Comparison of ENCODE assay signal across 14 cellular contexts in the genomic region with DNA sequence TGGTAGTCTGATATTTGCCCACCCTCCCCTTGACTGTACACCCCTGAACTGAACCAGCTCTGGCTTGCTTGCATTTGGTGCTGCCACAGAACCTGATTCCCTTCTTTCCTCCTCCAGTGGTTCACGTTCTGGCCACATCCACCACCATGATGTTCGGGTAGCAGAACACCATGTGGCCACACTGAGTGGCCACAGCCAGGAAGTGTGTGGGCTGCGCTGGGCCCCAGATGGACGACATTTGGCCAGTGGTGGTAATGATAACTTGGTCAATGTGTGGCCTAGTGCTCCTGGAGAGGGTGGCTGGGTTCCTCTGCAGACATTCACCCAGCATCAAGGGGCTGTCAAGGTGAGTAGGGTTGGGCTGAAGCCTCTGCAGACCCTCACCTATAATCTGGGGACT. TPM values are rescaled to one million over a fixed set of nuclear protein-coding genes. Genes with fewer than 3 reads are reported as not detected.
DNase-seq lines count a peak whose midpoint lies in the region; ATAC-seq and TF ChIP-seq lines count a peak whose summit lies in the region.
"Had no signal": no experiment of that assay in that cellular context is flagged by ENCODE, and none has a peak within 500 bp of the region (broad histone marks: within the 10 kb centered on the region; RNA-seq: fewer than 3 reads in every experiment).

No MANE protein-coding gene starts in this region.

- no peak overlapping the region for H3T11ph ChIP-seq in H9 (ENCODE audit: low read length)

- no peak overlapping the region for H2BK12ac ChIP-seq in H9 (ENCODE audit: insufficient read length, low read depth, low read length)

- DNase-seq in AG09309 (ENCODE audit: low read depth), result no peak
- no peak for DNase-seq in H9
- no peak for DNase-seq in activated CD4-positive, alpha-beta memory T cell treated with anti-CD3 and anti-CD28 coated beads for 36 hours
- DNase-seq in AG20443 (ENCODE audit: low spot score), result no peak
- DNase-seq in GM13977 (ENCODE audit: low spot score), result no peak
- no peak for DNase-seq in psoas muscle
- DNase-seq: amygdala, foreskin melanocyte, NCI-H69, WERI-Rb-1 had no signal

- H3K4me1 ChIP-seq in H9 (ENCODE audit: insufficient read depth, low read length) (peaks cover 6% of the 10 kb centered on the region; the same call in 1 of the 2 replicates), psoas muscle (peaks cover 11% of the 10 kb centered on the region)

- H3K4me1 Mint-ChIP-seq in H9, result peaks cover 32 to 42% of the 10 kb centered on the region in 2 experiments
- peaks cover 35% of the 10 kb centered on the region for H3K4me1 Mint-ChIP-seq in activated CD4-positive, alpha-beta memory T cell treated with anti-CD3 and anti-CD28 coated beads for 36 hours (ENCODE audit: low read depth)

- peak overlapping the region; percentile 74 for H3K4me3 ChIP-seq in AG09309 (ENCODE audit: control insufficient read depth, low read depth, low read length)
- peak overlapping the region; percentile 66 for H3K4me3 ChIP-seq in iPS-18c (ENCODE audit: insufficient read depth, low read depth, low read length)
- no peak overlapping the region for H3K4me3 ChIP-seq in psoas muscle
- H3K4me3 ChIP-seq: thoracic aorta had no signal

- no peaks in the 10 kb centered on the region for H4K20me1 ChIP-seq in H9 (ENCODE audit: control insufficient read depth, insufficient read depth, insufficient read length)

- no peak overlapping the region for H4K5ac ChIP-seq in H9 (ENCODE audit: insufficient read length, low read depth, low read length)

- H3K27ac ChIP-seq in H9 (ENCODE audit: insufficient read length, low read depth, low read length) (no peak overlapping the region), psoas muscle (no peak overlapping the region)
- H3K27ac ChIP-seq: thoracic aorta, WERI-Rb-1 had no signal

- no peak overlapping the region for H3K23ac ChIP-seq in H9 (ENCODE audit: insufficient read length, low read depth, low read length)

- H3K14ac ChIP-seq in H9 (ENCODE audit: insufficient read depth, low read length), result no peak overlapping the region

- H3K9ac ChIP-seq in H9 (ENCODE audit: extremely low read depth, insufficient read length, low read length), result no peak overlapping the region

- H3K4me3 Mint-ChIP-seq in H9, result peak overlapping the region; percentile 91 to 92
- peak overlapping the region; percentile 84 for H3K4me3 Mint-ChIP-seq in activated CD4-positive, alpha-beta memory T cell treated with anti-CD3 and anti-CD28 coated beads for 36 hours

- H3K27me3 Mint-ChIP-seq in H9 (ENCODE audit: low read depth), result no peaks in the 10 kb centered on the region
- H3K27me3 Mint-ChIP-seq in activated CD4-positive, alpha-beta memory T cell treated with anti-CD3 and anti-CD28 coated beads for 36 hours, result no peaks in the 10 kb centered on the region

- peak overlapping the region in 1 of 3 experiments; percentile 43; a peak in 3 of 7 replicates for H3K27ac Mint-ChIP-seq in H9
- H3K27ac Mint-ChIP-seq in activated CD4-positive, alpha-beta memory T cell treated with anti-CD3 and anti-CD28 coated beads for 36 hours, result peak overlapping the region; percentile 42

- H3K79me2 ChIP-seq in H9 (ENCODE audit: insufficient read depth, low read length), result peaks cover 15% of the 10 kb centered on the region; the same call in 1 of the 2 replicates

- in situ Hi-C loops in GM13977 (cut with MboI; ENCODE audit: low pct_unique_long_range_greater_than_20kb, low sequenced_read_pairs, unreplicated experiment), result loop anchor here (25.0 kb wide), 1 partner anchor 123 kb away; no protein-coding TSS in a partner anchor

- peaks cover 4 to 52% of the 10 kb centered on the region in 2 donors for H3K36me3 ChIP-seq in psoas muscle (ENCODE audit: insufficient read depth in 1 of 2, low read depth in 1 of 2)

- H3K56ac ChIP-seq in H9 (ENCODE audit: insufficient read length, low read depth, low read length), result no peak overlapping the region

- ATAC-seq in psoas muscle, result no peak
- ATAC-seq in GM18907 (IDR thresholded peaks at IDR 0.05; ENCODE audit: unreplicated experiment), result no peak

- H3K36me3 Mint-ChIP-seq in H9 (ENCODE audit: insufficient read depth in 1 of 3, low read depth in 3 of 3), result peaks cover 50 to 67% (median 56%) of the 10 kb centered on the region in 3 experiments
- H3K36me3 Mint-ChIP-seq in activated CD4-positive, alpha-beta memory T cell treated with anti-CD3 and anti-CD28 coated beads for 36 hours, result peaks cover 51% of the 10 kb centered on the region

- POLR2A ChIA-PET in activated CD4-positive, alpha-beta memory T cell treated with anti-CD3 and anti-CD28 coated beads for 36 hours (lab: Charles Lee), result interaction anchor here (0.7 kb wide), 1 partner anchor 10 kb away, joined by 3 read pairs; no protein-coding TSS in a partner anchor

- no peak for TF ChIP-seq CTCF in AG09309 (IDR thresholded peaks at IDR 0.05; ENCODE audit: control insufficient read depth, insufficient read depth, low read depth, low read length, missing control alignments)
- no peak for TF ChIP-seq CTCF in H9 (conservative IDR thresholded peaks at IDR 0.05)
- no peak for TF ChIP-seq CTCF in GM13977 (IDR thresholded peaks at IDR 0.05; ENCODE audit: extremely low read depth, insufficient read depth, missing control alignments)
- no peak for TF ChIP-seq CTCF in psoas muscle (IDR thresholded peaks at IDR 0.05)

- H3K18ac ChIP-seq in H9 (ENCODE audit: insufficient read length, low read depth, low read length), result no peak overlapping the region

- H2AFZ ChIP-seq in H9 (ENCODE audit: low read length), result no peak overlapping the region

- no CpG with 5 or more reads among the region's 4 CpGs for WGBS in H9 (ENCODE audit: extremely low coverage, insufficient read length, low lambda C conversion rate)
- 61 to 71% (median 71%) methylated on average over 3 to 4 of the region's 4 CpGs for WGBS in psoas muscle, 3 donors

- no peak overlapping the region for H4K8ac ChIP-seq in H9 (replicated peaks; ENCODE audit: insufficient read length, low read depth, low read length)

- no peaks in the 10 kb centered on the region for H3K9me3 ChIP-seq in H9 (ENCODE audit: control insufficient read depth, low read depth, low read length)
- H3K9me3 ChIP-seq in iPS-18c (ENCODE audit: control insufficient read depth, insufficient read depth, low read length), result no peaks in the 10 kb centered on the region
- no peaks in the 10 kb centered on the region for H3K9me3 ChIP-seq in psoas muscle
- H3K9me3 ChIP-seq: thoracic aorta had no signal

- no peak overlapping the region for H2BK5ac ChIP-seq in H9 (ENCODE audit: insufficient read length, low read length)

- H2AK5ac ChIP-seq in H9 (ENCODE audit: insufficient read length, low read length), result no peak overlapping the region

- H2BK120ac ChIP-seq in H9 (ENCODE audit: low read depth, low read length, poor library complexity, severe bottlenecking), result no peak overlapping the region

- intact Hi-C loops in activated CD4-positive, alpha-beta memory T cell treated with anti-CD3 and anti-CD28 coated beads for 36 hours (cut with micrococcal nuclease), result loop anchor here (10.0 kb wide), 2 partner anchors 426 to 1454 kb away; no protein-coding TSS in a partner anchor
- intact Hi-C loops in psoas muscle (cut with DNase I), result no loop called here

- H3K27me3 ChIP-seq in H9 (ENCODE audit: insufficient read depth, low read length), result no peaks in the 10 kb centered on the region
- no peaks in the 10 kb centered on the region for H3K27me3 ChIP-seq in psoas muscle (ENCODE audit: insufficient read depth in 3 of 3, low read length in 2 of 3)

- H2BK20ac ChIP-seq in H9 (ENCODE audit: low read depth, low read length, poor library complexity, severe bottlenecking), result no peak overlapping the region

- H4K91ac ChIP-seq in H9 (ENCODE audit: insufficient read length, low read depth, low read length), result no peak overlapping the region

- CTCF ChIA-PET in activated CD4-positive, alpha-beta memory T cell treated with anti-CD3 and anti-CD28 coated beads for 36 hours (lab: Charles Lee), result interaction anchor here (0.7 kb wide), 1 partner anchor 133 kb away, joined by 3 read pairs; no protein-coding TSS in a partner anchor

- no peak overlapping the region for H2BK15ac ChIP-seq in H9 (ENCODE audit: low read depth, low read length)

- peak overlapping the region; percentile 95 for H3K4me2 ChIP-seq in H9 (ENCODE audit: insufficient read depth, insufficient read length, low read length)

- no peak overlapping the region for H3K4ac ChIP-seq in H9 (ENCODE audit: low read depth, low read length)

- H3K9me3 Mint-ChIP-seq in H9, result no peaks in the 10 kb centered on the region; a peak in 2 of 5 replicates
- no peaks in the 10 kb centered on the region for H3K9me3 Mint-ChIP-seq in activated CD4-positive, alpha-beta memory T cell treated with anti-CD3 and anti-CD28 coated beads for 36 hours

- peaks cover 14% of the 10 kb centered on the region for H3K79me1 ChIP-seq in H9 (ENCODE audit: insufficient read depth, low read depth, low read length, poor library complexity, severe bottlenecking)

- H3K23me2 ChIP-seq in H9 (ENCODE audit: insufficient read length, low read depth, low read length, poor library complexity, severe bottlenecking), result peaks cover 5% of the 10 kb centered on the region

RNA-seq across cellular contexts. Expression of a gene that starts 1.8 kb away (rescaled TPM):
- total RNA-seq in H9 (2021) (246 and 251 TPM in 2 replicates), psoas muscle (under 1 TPM in 2 of 4 donors, not detected in 2; 0.25 to 0.36 TPM)
- 100 to 1,000 TPM; 152 to 155 TPM for total RNA-seq in activated CD4-positive, alpha-beta memory T cell treated with anti-CD3 and anti-CD28 coated beads for 36 hours
- polyA plus RNA-seq in psoas muscle, result 1 to 10 TPM; 1.1 to 1.9 (median 1.6) TPM

RNA-seq across cellular contexts. Expression of a gene that starts 7.2 kb away (rescaled TPM):
- total RNA-seq in H9 (2021), result 20.7 and 21.6 TPM in 2 replicates
- 10 to 100 TPM; 63.4 to 64.7 TPM for total RNA-seq in activated CD4-positive, alpha-beta memory T cell treated with anti-CD3 and anti-CD28 coated beads for 36 hours
- total RNA-seq in psoas muscle, result 10 to 100 TPM; 15.9 to 19.2 (median 17.6) TPM
- 10 to 100 TPM; 28.1 to 68.1 (median 39.2) TPM for polyA plus RNA-seq in psoas muscle

RNA-seq across cellular contexts. Expression of a gene that starts 23.0 kb away (rescaled TPM):
- total RNA-seq in H9 (2021) (0.35 TPM in 1 of 2 replicates, not detected in the other), psoas muscle (under 1 TPM in 1 of 4 donors, not detected in 3; 0.11 TPM)
- total RNA-seq in activated CD4-positive, alpha-beta memory T cell treated with anti-CD3 and anti-CD28 coated beads for 36 hours, result not detected
- under 1 TPM in 1 of 3 donors, not detected in 2; 0.01 TPM for polyA plus RNA-seq in psoas muscle
- total RNA-seq: LHCN-M2, thoracic aorta had no signal

RNA-seq across cellular contexts. Expression of a gene that starts 29.0 kb away (rescaled TPM):
- total RNA-seq in H9 (2021) (19.1 and 23.0 TPM in 2 replicates), psoas muscle (10 to 100 TPM; 15.4 to 18.2 (median 17.2) TPM)
- 10 to 100 TPM; 38.9 to 39.4 TPM for total RNA-seq in activated CD4-positive, alpha-beta memory T cell treated with anti-CD3 and anti-CD28 coated beads for 36 hours
- polyA plus RNA-seq in psoas muscle, result 10 to 100 TPM; 22.3 to 44.5 (median 27.4) TPM

RNA-seq across cellular contexts. Expression of a gene that starts 29.1 kb away (rescaled TPM):
- total RNA-seq in H9 (2021) (14.8 and 16.8 TPM in 2 replicates), psoas muscle (10 to 100 TPM; 14.2 to 24.7 (median 19.9) TPM)
- total RNA-seq in activated CD4-positive, alpha-beta memory T cell treated with anti-CD3 and anti-CD28 coated beads for 36 hours, result 10 to 100 TPM; 27.3 to 37.6 TPM
- 10 to 100 TPM in 2 of 3 donors, 1 to 10 TPM in 1; 5.9 to 17.9 (median 10.3) TPM for polyA plus RNA-seq in psoas muscle

Comparison
In these comparisons a context has a peak if more than half of its experiments do, and no peak if none do; other contexts are left out.
1. RNA of a gene that starts 1.8 kb away (total RNA-seq): 246 to 251 TPM in H9 and 152 to 155 TPM in activated CD4-positive, alpha-beta memory T cell treated with anti-CD3 and anti-CD28 coated beads for 36 hours; 0.25 to 0.36 TPM in psoas muscle; every median in the first group is over 100 times any median in the second.